8 cellular contexts compared by ENCODE assay signal in the genomic region with DNA sequence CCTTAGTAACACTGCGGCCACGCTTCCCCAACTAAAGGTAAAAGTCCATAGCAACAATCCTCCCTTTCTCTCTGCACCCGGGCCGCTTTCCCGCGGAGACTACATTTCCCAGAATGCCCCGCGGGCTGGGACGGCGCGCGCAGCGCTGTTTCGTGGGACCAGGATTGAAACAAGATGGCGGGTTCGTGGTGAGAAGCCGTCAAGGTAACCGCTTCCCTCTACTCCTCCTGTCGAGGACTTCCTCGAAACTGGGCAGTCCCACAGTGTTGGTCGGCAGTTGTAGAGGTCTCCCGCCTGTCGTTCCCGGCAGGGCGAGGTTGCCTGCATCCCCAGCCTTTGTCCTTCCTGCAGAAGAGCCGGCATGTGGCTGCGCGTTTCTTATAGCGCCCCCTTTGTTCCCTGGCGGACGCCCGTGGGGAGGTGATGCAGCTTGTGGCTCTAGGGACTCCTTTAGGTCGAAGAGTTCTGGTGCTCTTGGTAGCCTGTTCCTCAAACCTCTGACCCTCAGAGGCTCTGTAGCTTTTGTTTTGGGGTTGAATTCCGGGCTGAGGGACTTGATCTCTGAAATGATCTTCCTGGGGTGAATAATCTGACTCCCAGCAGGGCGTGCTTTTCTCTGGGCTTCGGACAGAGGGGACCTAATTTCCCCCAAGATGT. TPM values are rescaled to one million over a fixed set of nuclear protein-coding genes. Genes with fewer than 3 reads are reported as not detected.
DNase-seq lines count a peak whose midpoint lies in the region; ATAC-seq and TF ChIP-seq lines count a peak whose summit lies in the region.

Gene MRPL42 (plus strand): TSS at position 164 of the 657 bp plus-strand sequence. CDS start 1,772 bp downstream, outside the sequence.

- H3K9me3 ChIP-seq in HUES64 (ENCODE audit: insufficient read depth, low read depth, low read length) (no peaks in the 10 kb centered on the region), OCI-LY3 (ENCODE audit: insufficient read depth, low read length) (no peaks in the 10 kb centered on the region), mononuclear cell (ENCODE audit: low read depth, low read length) (no peaks in the 10 kb centered on the region)

- H3K27ac ChIP-seq in HUES64 (ENCODE audit: low read depth, low read length) (peak within 1 kb of the TSS; percentile 97), OCI-LY3 (ENCODE audit: low read length) (peak within 1 kb of the TSS; percentile 60)

- H2AFZ ChIP-seq in OCI-LY3 (ENCODE audit: low read depth, low read length) = peak within 1 kb of the TSS; percentile 51; the same call in 1 of the 2 replicates

- H3K4me1 ChIP-seq in HUES64 (ENCODE audit: insufficient read depth, low read length) (peaks cover 5% of the 10 kb centered on the region; the same call in 1 of the 2 replicates), OCI-LY3 (ENCODE audit: low read length) (peaks cover 12% of the 10 kb centered on the region), mononuclear cell (ENCODE audit: insufficient read depth, low read length) (peaks cover 14% of the 10 kb centered on the region)

- H3K4me3 ChIP-seq in HUES64 (ENCODE audit: low read length) (peak within 1 kb of the TSS; percentile 95), OCI-LY3 (ENCODE audit: low read length) (peak within 1 kb of the TSS; percentile 81), mononuclear cell (ENCODE audit: low read length) (peak within 1 kb of the TSS; percentile 60)

- H3K36me3 ChIP-seq in HUES64 (ENCODE audit: insufficient read depth, low read length) (peaks cover 38% of the 10 kb centered on the region), OCI-LY3 (replicated peaks; ENCODE audit: low read depth, low read length) (peaks cover 11% of the 10 kb centered on the region)

- H3K79me2 ChIP-seq in OCI-LY3 (ENCODE audit: low read length) = peaks cover 50% of the 10 kb centered on the region

- no peaks in the 10 kb centered on the region for H4K20me1 ChIP-seq in OCI-LY3 (ENCODE audit: insufficient read depth, low read length)

- peak within 1 kb of the TSS; percentile 99 for H3K9ac ChIP-seq in HUES64 (ENCODE audit: low read depth, low read length)
- peak within 1 kb of the TSS; percentile 80 for H3K9ac ChIP-seq in OCI-LY3 (ENCODE audit: low read length)

- peak; percentile 90 for TF ChIP-seq CTCF in OCI-LY3 (IDR thresholded peaks at IDR 0.05; ENCODE audit: low read depth, low read length)

- 1% methylated on average over 36 of the region's 36 CpGs for WGBS in HUES64

- DNase-seq in DMS 273 treated with DMSO at 0.1 percent for 48 hours (lab: John Stamatoyannopoulos, UW) = peak; percentile 67
- DNase-seq in activated CD8-positive, alpha-beta memory T cell treated with anti-CD3 and anti-CD28 coated beads, Interleukin-2, amount 50 U/mL, for 48 hours = peak; percentile 97
- peak; percentile 43 for DNase-seq in epidermal melanocyte (ENCODE audit: insufficient read length, low spot score)
- peak; percentile 77 to 83 for DNase-seq in stimulated activated CD8-positive, alpha-beta memory T cell treated with anti-CD3 and anti-CD28 coated beads, Interleukin-4, amount 100 ng/mL, for 1 hour (ENCODE audit: low read depth in 2 of 2, low spot score in 1 of 2)

- no peaks in the 10 kb centered on the region for H3K27me3 ChIP-seq in HUES64 (ENCODE audit: insufficient read depth, low read length)
- H3K27me3 ChIP-seq in OCI-LY3 (ENCODE audit: low read depth, low read length) = no peaks in the 10 kb centered on the region
- no peaks in the 10 kb centered on the region for H3K27me3 ChIP-seq in mononuclear cell (ENCODE audit: insufficient read depth, low read length)

- H3K4me2 ChIP-seq in OCI-LY3 (ENCODE audit: low read length) = peak within 1 kb of the TSS; percentile 72

- ATAC-seq in GM21447 (IDR thresholded peaks at IDR 0.05; ENCODE audit: unreplicated experiment) = peak; percentile 91

RNA-seq across cellular contexts. Expression of gene MRPL42, which starts in this region (rescaled TPM):
- 116 TPM for polyA plus RNA-seq in HUES64 (2013, experiment 1 of 2)
- polyA plus RNA-seq in HUES64 (2013, experiment 2 of 2) = 140 TPM
- 46.7 TPM for total RNA-seq in mononuclear cell

Comparison
In these comparisons a context has a peak if more than half of its experiments do, and no peak if none do; other contexts are left out.
1. Peak in every context shown above with its lines: DNase-seq, ATAC-seq, H3K4me3 ChIP-seq and H3K27ac ChIP-seq.
2. DNase-seq: peak in every context shown above with its lines; median percentile 97 in activated CD8-positive, alpha-beta memory T cell treated with anti-CD3 and anti-CD28 coated beads, Interleukin-2, amount 50 U/mL, for 48 hours; 80 in stimulated activated CD8-positive, alpha-beta memory T cell treated with anti-CD3 and anti-CD28 coated beads, Interleukin-4, amount 100 ng/mL, for 1 hour; 67 in DMS 273 treated with DMSO at 0.1 percent for 48 hours; 43 in epidermal melanocyte.